ENCODE assay signal across 10 cellular contexts in the genomic region with DNA sequence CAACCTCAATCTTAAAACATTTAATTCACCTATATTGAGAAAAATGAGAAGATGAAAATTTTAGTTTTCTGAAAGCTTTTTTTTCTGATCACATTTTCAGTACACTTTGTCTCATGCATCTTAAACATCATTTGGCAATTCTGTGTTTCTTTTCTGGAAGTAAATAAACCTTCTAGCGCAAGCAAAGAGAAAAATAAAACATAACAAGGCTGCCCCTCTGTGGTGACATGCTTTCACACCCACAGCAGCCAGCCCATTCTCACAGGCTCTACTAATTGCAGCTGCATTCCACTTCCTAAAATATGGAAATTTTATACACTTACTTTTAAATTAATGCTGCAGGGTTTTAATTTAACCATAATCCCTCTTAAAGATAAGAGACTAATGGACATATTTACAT.
DNase-seq lines count a peak whose midpoint lies in the region; ATAC-seq, FAIRE-seq and TF ChIP-seq lines count a peak whose summit lies in the region.
"Had no signal": no experiment of that assay in that cellular context is flagged by ENCODE, and none has a peak within 500 bp of the region (broad histone marks: within the 10 kb centered on the region; RNA-seq: fewer than 3 reads in every experiment).

No MANE protein-coding gene starts in this region.

- peaks cover 3% of the 10 kb centered on the region for H3K4me1 Mint-ChIP-seq in astrocyte (ENCODE audit: low read depth, unreplicated experiment)
- H3K4me1 Mint-ChIP-seq: activated CD4-positive, alpha-beta T cell treated with anti-CD3 and anti-CD28 coated beads, Interleukin-2, amount 10 ng/mL, durations not matched to agents 7 days and 5 days had no signal

- no peaks in the 10 kb centered on the region for H3K79me2 ChIP-seq in astrocyte (ENCODE audit: insufficient read depth, low read length)

- no peak for FAIRE-seq in astrocyte (lab: Jason Lieb, UNC)
- no peak for FAIRE-seq in urothelium cell line (lab: Jason Lieb, UNC)

- peak in 10 of 12 donors; percentile 15 to 60 (median 44) for TF ChIP-seq CTCF in heart left ventricle (IDR thresholded peaks at IDR 0.05)
- TF ChIP-seq CTCF in astrocyte (IDR thresholded peaks at IDR 0.05; ENCODE audit: insufficient read depth, low read depth, low read length): peak; percentile 31
- no peak for TF ChIP-seq CTCF in vagina (IDR thresholded peaks at IDR 0.05)
- TF ChIP-seq CTCF in uterus (IDR thresholded peaks at IDR 0.05): no peak

- no peaks in the 10 kb centered on the region for H3K9me3 Mint-ChIP-seq in astrocyte (ENCODE audit: unreplicated experiment)
- peaks cover 0 to 6% of the 10 kb centered on the region in 2 donors for H3K9me3 Mint-ChIP-seq in activated naive CD4-positive, alpha-beta T cell treated with anti-CD3 and anti-CD28 coated beads, Interleukin-2, amount 50 U/mL, for 72 hours
- H3K9me3 Mint-ChIP-seq: activated CD4-positive, alpha-beta T cell treated with anti-CD3 and anti-CD28 coated beads, Interleukin-2, amount 10 ng/mL, durations not matched to agents 7 days and 5 days had no signal

- H3K36me3 Mint-ChIP-seq in astrocyte (ENCODE audit: low read depth, unreplicated experiment): no peaks in the 10 kb centered on the region
- H3K36me3 Mint-ChIP-seq in activated naive CD4-positive, alpha-beta T cell treated with anti-CD3 and anti-CD28 coated beads, Interleukin-2, amount 50 U/mL, for 72 hours: peaks cover 0 to 6% of the 10 kb centered on the region in 2 donors

- H4K20me1 ChIP-seq in astrocyte (ENCODE audit: insufficient read depth, low read length): no peaks in the 10 kb centered on the region

- H3K27me3 ChIP-seq in heart left ventricle: no peaks in the 10 kb centered on the region
- no peaks in the 10 kb centered on the region for H3K27me3 ChIP-seq in astrocyte (ENCODE audit: insufficient read depth, low read length)
- no peaks in the 10 kb centered on the region for H3K27me3 ChIP-seq in vagina
- no peaks in the 10 kb centered on the region for H3K27me3 ChIP-seq in uterus
- H3K27me3 ChIP-seq: MG63 had no signal

- no peak overlapping the region for H3K4me3 Mint-ChIP-seq in astrocyte (ENCODE audit: unreplicated experiment)
- H3K4me3 Mint-ChIP-seq: activated CD4-positive, alpha-beta T cell treated with anti-CD3 and anti-CD28 coated beads, Interleukin-2, amount 10 ng/mL, durations not matched to agents 7 days and 5 days had no signal

- DNase-seq in heart left ventricle: no peak
- DNase-seq in cardiac septum (ENCODE audit: low spot score): no peak
- DNase-seq in astrocyte (ENCODE audit: low read depth): no peak
- peak; percentile 20 for DNase-seq in iris pigment epithelial cell (ENCODE audit: low read depth)
- DNase-seq in urothelium cell line (ENCODE audit: low spot score): peak; percentile 12
- no peak for DNase-seq in activated naive CD4-positive, alpha-beta T cell treated with anti-CD3 and anti-CD28 coated beads, Interleukin-2, amount 50 U/mL, for 72 hours (ENCODE audit: low spot score in 2 of 2)
- no peak for DNase-seq in vagina (ENCODE audit: extremely low spot score in 2 of 2)
- DNase-seq in uterus: no peak
- DNase-seq: activated CD4-positive, alpha-beta T cell treated with anti-CD3 and anti-CD28 coated beads, Interleukin-2, amount 10 ng/mL, durations not matched to agents 7 days and 5 days; MG63 had no signal

- H3K36me3 ChIP-seq in heart left ventricle (peaks cover 0 to 2% (median 0%) of the 10 kb centered on the region in 9 donors), astrocyte (ENCODE audit: insufficient read depth, low read length) (peaks cover 3% of the 10 kb centered on the region), vagina (no peaks in the 10 kb centered on the region), uterus (no peaks in the 10 kb centered on the region)
- H3K36me3 ChIP-seq: MG63 had no signal

- intact Hi-C loops in heart left ventricle (cut with DNase I) (loop anchor here in 9 of 10 donors (1.0 to 10.0 kb wide), 4 partner anchors 144 to 147 kb away; no protein-coding TSS in a partner anchor), cardiac septum (cut with DNase I) (no loop called here), vagina (cut with DNase I) (loop anchor here (10.0 kb wide), 1 partner anchor 144 kb away; no protein-coding TSS in a partner anchor), uterus (cut with DNase I; ENCODE audit: low total_unique reads) (no loop called here)

- no peak for ATAC-seq in heart left ventricle
- ATAC-seq in activated naive CD4-positive, alpha-beta T cell treated with anti-CD3 and anti-CD28 coated beads, Interleukin-2, amount 50 U/mL, for 72 hours: no peak

- no peaks in the 10 kb centered on the region for H3K4me1 ChIP-seq in heart left ventricle
- H3K4me1 ChIP-seq in astrocyte (ENCODE audit: insufficient read depth, low read length): no peaks in the 10 kb centered on the region
- H3K4me1 ChIP-seq in vagina: no peaks in the 10 kb centered on the region
- no peaks in the 10 kb centered on the region for H3K4me1 ChIP-seq in uterus

- H3K4me2 ChIP-seq in astrocyte (ENCODE audit: low read length): no peak overlapping the region

- H2AFZ ChIP-seq in astrocyte (ENCODE audit: low read depth, low read length): no peak overlapping the region

- H3K4me3 ChIP-seq in heart left ventricle (no peak overlapping the region), astrocyte (ENCODE audit: insufficient read depth, low read depth, low read length) (no peak overlapping the region), vagina (no peak overlapping the region), uterus (no peak overlapping the region)
- H3K4me3 ChIP-seq: MG63 had no signal

- H3K9ac ChIP-seq in astrocyte (ENCODE audit: low read length): no peak overlapping the region

- H3K9me3 ChIP-seq in heart left ventricle (no peaks in the 10 kb centered on the region), astrocyte (ENCODE audit: insufficient read depth, low read depth, low read length) (no peaks in the 10 kb centered on the region), vagina (no peaks in the 10 kb centered on the region), uterus (no peaks in the 10 kb centered on the region)
- H3K9me3 ChIP-seq: MG63 had no signal

- no peaks in the 10 kb centered on the region for H3K27me3 Mint-ChIP-seq in astrocyte (ENCODE audit: low read depth, unreplicated experiment)
- H3K27me3 Mint-ChIP-seq: activated CD4-positive, alpha-beta T cell treated with anti-CD3 and anti-CD28 coated beads, Interleukin-2, amount 10 ng/mL, durations not matched to agents 7 days and 5 days had no signal

- 45 to 77% (median 61%) methylated on average over 1 of the region's 1 CpG for WGBS in heart left ventricle, 4 donors

- TF ChIP-seq POLR2A in heart left ventricle (IDR thresholded peaks at IDR 0.05) (no peak), vagina (IDR thresholded peaks at IDR 0.05) (no peak), uterus (IDR thresholded peaks at IDR 0.05) (no peak)

- no peak overlapping the region for H3K27ac Mint-ChIP-seq in astrocyte (ENCODE audit: unreplicated experiment)
- H3K27ac Mint-ChIP-seq in activated naive CD4-positive, alpha-beta T cell treated with anti-CD3 and anti-CD28 coated beads, Interleukin-2, amount 50 U/mL, for 72 hours: no peak overlapping the region
- H3K27ac Mint-ChIP-seq: activated CD4-positive, alpha-beta T cell treated with anti-CD3 and anti-CD28 coated beads, Interleukin-2, amount 10 ng/mL, durations not matched to agents 7 days and 5 days had no signal

- H3K27ac ChIP-seq in heart left ventricle (no peak overlapping the region), astrocyte (ENCODE audit: low read depth, low read length) (no peak overlapping the region), vagina (no peak overlapping the region), uterus (no peak overlapping the region)

Comparison
In these comparisons a context has a peak if more than half of its experiments do, and no peak if none do; other contexts are left out.
1. intact Hi-C loops: an anchor here in heart left ventricle (1.0 to 10.0 kb wide) and vagina (10.0 kb wide); none called in cardiac septum and uterus.
2. DNase-seq: peak in iris pigment epithelial cell (single experiment) and urothelium cell line (single experiment); none in heart left ventricle (0 of 5), cardiac septum (single experiment), astrocyte (single experiment), activated naive CD4-positive, alpha-beta T cell treated with anti-CD3 and anti-CD28 coated beads, Interleukin-2, amount 50 U/mL, for 72 hours (0 of 2), vagina (0 of 2) and uterus (0 of 2).
3. CTCF ChIP-seq: peak in heart left ventricle (10 of 12) and astrocyte (single experiment); none in vagina (0 of 3) and uterus (0 of 4).